8 cellular contexts compared by ENCODE assay signal in genomic region chr18:23136326-23137092, GRCh38. TPM values are rescaled to one million over a fixed set of nuclear protein-coding genes. Genes with fewer than 3 reads are reported as not detected.
A peak's percentile ranks its signal among the peaks of the same experiment; 100 is the strongest.
DNase-seq lines count a peak whose midpoint lies in the region; ATAC-seq and TF ChIP-seq lines count a peak whose summit lies in the region.

No MANE protein-coding gene starts in this region.

- POLR2A ChIA-PET in HEK293T (lab: Yijun Ruan, JAX), result interaction anchor here (1.3 to 4.1 kb wide), 3 partner anchors 10 to 317 kb away, joined by 4 to 26 read pairs (median 6); partner anchors contain the start of gene RIOK3

- no peak for TF ChIP-seq CTCF in tibial artery (IDR thresholded peaks at IDR 0.05)

- CTCF ChIA-PET in HEK293T (lab: Yijun Ruan, JAX), result no interaction called here

- ATAC-seq in HG03039 (IDR thresholded peaks at IDR 0.05; ENCODE audit: unreplicated experiment), result no peak

- DNase-seq in Daoy (ENCODE audit: low read depth), result peak; percentile 40
- DNase-seq in HEK293T (ENCODE audit: extremely low spot score), result peak; percentile 60
- DNase-seq in SK-N-MC (ENCODE audit: low read depth, low spot score), result no peak
- peak; percentile 13 for DNase-seq in midbrain (lab: John Stamatoyannopoulos, UW)
- peak; percentile 56 to 85 for DNase-seq in tibial artery
- DNase-seq in MV-4-11 (lab: John Stamatoyannopoulos, UW), result no peak

- H3K4me1 ChIP-seq in endocrine pancreas (ENCODE audit: control insufficient read depth, insufficient read depth, low read length), result no peaks in the 10 kb centered on the region
- peaks cover 4 to 46% (median 25%) of the 10 kb centered on the region in 4 donors for H3K4me1 ChIP-seq in tibial artery

- H3K9ac ChIP-seq in SK-N-MC (ENCODE audit: insufficient read length) (no peak overlapping the region), endocrine pancreas (ENCODE audit: control insufficient read depth, insufficient read depth, low read length) (no peak overlapping the region)

- H3K9me3 ChIP-seq in SK-N-MC (ENCODE audit: low read depth, low read length), result no peaks in the 10 kb centered on the region
- no peaks in the 10 kb centered on the region for H3K9me3 ChIP-seq in endocrine pancreas (ENCODE audit: control insufficient read depth, low read length)
- no peaks in the 10 kb centered on the region for H3K9me3 ChIP-seq in tibial artery

- no peaks in the 10 kb centered on the region for H3K36me3 ChIP-seq in SK-N-MC (ENCODE audit: insufficient read depth, low read length)
- no peaks in the 10 kb centered on the region for H3K36me3 ChIP-seq in endocrine pancreas (ENCODE audit: control insufficient read depth, insufficient read depth, low read length)
- no peaks in the 10 kb centered on the region for H3K36me3 ChIP-seq in tibial artery

- H3K27ac ChIP-seq in SK-N-MC (no peak overlapping the region), tibial artery (peak overlapping the region; percentile 84 to 86)

- H3K4me3 ChIP-seq in SK-N-MC (peak overlapping the region; percentile 90), endocrine pancreas (ENCODE audit: control insufficient read depth, insufficient read depth, low read length) (peak overlapping the region; percentile 63), tibial artery (peak overlapping the region; percentile 59 to 76)

- intact Hi-C loops in tibial artery (cut with DNase I; ENCODE audit: low total_unique reads), result loop anchor here (5.0 to 10.0 kb wide), 2 partner anchors 96 to 368 kb away; partner anchors contain the start of gene RMC1

- no peaks in the 10 kb centered on the region for H3K27me3 ChIP-seq in endocrine pancreas (ENCODE audit: control insufficient read depth, insufficient read depth, low read length)
- H3K27me3 ChIP-seq in tibial artery, result no peaks in the 10 kb centered on the region

TF ChIP-seq in HEK293T, 16 proteins besides CTCF, POLR2A, EP300 and RAD21:
- TF ChIP-seq FOXM1 (IDR thresholded peaks at IDR 0.05; ENCODE audit: borderline replicate concordance) (no peak), HDGF (IDR thresholded peaks at IDR 0.05; ENCODE audit: borderline replicate concordance) (peak; percentile 46; the same call in 1 of the 2 replicates), FOXK2 (IDR thresholded peaks at IDR 0.05) (no peak), ZNF384 (IDR thresholded peaks at IDR 0.05) (no peak), BHLHE40 (IDR thresholded peaks at IDR 0.05; ENCODE audit: borderline replicate concordance) (no peak), PKNOX1 (IDR thresholded peaks at IDR 0.05) (no peak), CTBP1 (IDR thresholded peaks at IDR 0.05; ENCODE audit: borderline replicate concordance) (no peak), LEF1 (IDR thresholded peaks at IDR 0.05; ENCODE audit: borderline replicate concordance) (no peak), SP1 (IDR thresholded peaks at IDR 0.05) (no peak), ELF4 (IDR thresholded peaks at IDR 0.05) (no peak), SUZ12 (IDR thresholded peaks at IDR 0.05) (no peak), TARDBP (IDR thresholded peaks at IDR 0.05) (0 out of 2 replicates have a peak, but pooled peaks have one; percentile 42), FOXA1 (IDR thresholded peaks at IDR 0.05) (no peak), ARNT (IDR thresholded peaks at IDR 0.05) (no peak), L3MBTL2 (conservative IDR thresholded peaks at IDR 0.05) (peak; percentile 91), NFRKB (IDR thresholded peaks at IDR 0.05) (no peak)
TF ChIP-seq in HEK293T: peak in this region for 3.

RNA-seq across cellular contexts. Expression of gene CABLES1, which starts 1.2 kb away (rescaled TPM):
- total RNA-seq in Daoy (2014; rRNA removed; shearing (Covaris generic)), result 6.2 and 7.8 TPM in 2 replicates

Comparison
In these comparisons a context has a peak if more than half of its experiments do, and no peak if none do; other contexts are left out.
1. DNase-seq: peak in Daoy (single experiment), HEK293T (single experiment), midbrain (single experiment) and tibial artery (2 of 2); none in SK-N-MC (single experiment) and MV-4-11 (single experiment).
2. Peak in every context shown above with its lines, with median percentiles within 50 percentile points of each other: H3K4me3 ChIP-seq.